Comparison of ENCODE assay signal across 2 cellular contexts in the genomic region with DNA sequence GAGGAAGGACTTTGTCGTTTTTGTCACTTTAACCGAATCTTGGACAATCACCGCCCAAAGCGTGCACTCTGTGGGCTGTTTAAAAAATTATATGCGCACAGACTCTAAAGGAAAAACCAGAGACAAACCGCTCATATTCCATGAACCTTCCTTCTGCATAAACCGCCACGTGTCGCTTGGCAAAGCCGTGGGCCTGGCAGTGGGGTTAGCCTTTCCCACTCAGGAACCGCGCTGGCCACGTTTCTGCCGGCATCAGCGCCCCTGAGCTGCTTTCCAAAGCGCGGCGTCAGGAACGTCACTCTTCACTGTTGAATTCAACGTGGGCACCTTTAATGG.
TF ChIP-seq lines count a peak whose summit lies in the region.

No MANE protein-coding gene starts in this region.

TF ChIP-seq in HEK293T, 16 proteins besides CTCF, POLR2A, EP300 and RAD21:
- peak; percentile 75; the same call in 1 of the 2 replicates for TF ChIP-seq ZNF384 (IDR thresholded peaks at IDR 0.05)
- TF ChIP-seq FOXK2 (IDR thresholded peaks at IDR 0.05) = no peak

TF ChIP-seq in H1, 55 proteins besides CTCF, POLR2A, EP300 and RAD21:
- TF ChIP-seq E2F6 (IDR thresholded peaks at IDR 0.05) = no peak
- TF ChIP-seq BACH1 (IDR thresholded peaks at IDR 0.05; ENCODE audit: low read length) = peak; percentile 48; the same call in 1 of the 2 replicates
